ENCODE assay signal across 10 cellular contexts in the genomic region with DNA sequence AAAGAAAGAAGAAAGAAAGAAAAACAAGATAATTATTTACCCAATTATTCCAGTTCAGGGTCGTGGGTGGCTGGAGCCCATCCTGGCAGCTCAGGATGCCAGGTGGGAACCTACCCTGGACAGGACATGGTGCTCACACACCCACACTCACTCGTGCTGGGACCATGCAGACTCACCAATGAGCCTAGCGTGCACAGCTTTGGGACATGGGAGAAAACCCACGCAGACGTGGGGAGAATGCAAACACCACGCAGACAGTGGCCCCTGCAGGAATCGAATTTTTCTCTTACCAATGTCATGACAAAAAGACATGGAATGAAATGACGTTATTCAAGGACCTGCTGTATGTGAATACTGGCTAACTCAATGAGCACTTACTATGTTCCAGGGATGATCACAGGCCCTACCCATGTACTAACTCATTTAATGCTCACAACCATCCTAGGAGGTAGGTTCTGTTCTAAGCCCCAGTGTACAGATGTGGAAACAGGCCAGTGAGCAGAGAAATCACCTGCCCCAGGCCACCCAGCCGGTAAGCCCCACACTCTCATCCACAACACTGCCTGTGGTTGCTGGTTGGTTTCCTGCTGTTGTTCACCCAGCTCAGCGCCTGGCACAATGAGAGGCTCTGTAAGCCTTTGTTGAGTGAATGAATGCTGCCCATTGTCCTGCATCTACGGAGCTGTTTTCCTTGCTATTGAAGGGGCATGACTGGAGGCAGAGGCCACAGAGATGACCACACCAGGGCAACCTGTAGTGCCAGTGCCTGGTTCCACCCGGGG. TPM values are rescaled to one million over a fixed set of nuclear protein-coding genes. Genes with fewer than 3 reads are reported as not detected.
DNase-seq lines count a peak whose midpoint lies in the region; ATAC-seq lines count a peak whose summit lies in the region.
"Had no signal": no experiment of that assay in that cellular context is flagged by ENCODE, and none has a peak within 500 bp of the region (broad histone marks: within the 10 kb centered on the region; RNA-seq: fewer than 3 reads in every experiment).

No MANE protein-coding gene starts in this region.

- DNase-seq in activated T-cell treated with anti-CD3 and anti-CD28 coated beads, Interleukin-2, amount 50 U/mL, for 4 hours: peak; percentile 26
- no peak for DNase-seq in activated T-cell treated with anti-CD3 and anti-CD28 coated beads for 4 hours
- peak; percentile 41 for DNase-seq in activated CD4-positive, alpha-beta T cell treated with anti-CD3 and anti-CD28 coated beads, Interleukin-2, amount 50 U/mL, for 1 hour
- DNase-seq in foreskin melanocyte: peak; percentile 64
- peak; percentile 94 for DNase-seq in superior temporal gyrus (ENCODE audit: extremely low spot score)
- DNase-seq in NCI-H2196 treated with DMSO at 0.1 percent for 48 hours (lab: John Stamatoyannopoulos, UW; ENCODE audit: unreplicated experiment): no peak
- DNase-seq in NCI-H226: no peak
- no peak for DNase-seq in NCI-H146 (lab: John Stamatoyannopoulos, UW)
- DNase-seq: NCI-H446 had no signal

- H3K4me1 Mint-ChIP-seq in activated T-cell treated with anti-CD3 and anti-CD28 coated beads, Interleukin-2, amount 50 U/mL, for 4 hours (ENCODE audit: low read depth): peaks cover 25% of the 10 kb centered on the region

- no peaks in the 10 kb centered on the region for H3K9me3 Mint-ChIP-seq in activated T-cell treated with anti-CD3 and anti-CD28 coated beads, Interleukin-2, amount 50 U/mL, for 4 hours
- H3K9me3 Mint-ChIP-seq: activated naive CD4-positive, alpha-beta T cell treated with anti-CD3 and anti-CD28 coated beads, Interleukin-2, amount 50 U/mL, for 24 hours had no signal

- H3K36me3 Mint-ChIP-seq in activated T-cell treated with anti-CD3 and anti-CD28 coated beads, Interleukin-2, amount 50 U/mL, for 4 hours (ENCODE audit: insufficient read depth): no peaks in the 10 kb centered on the region
- H3K36me3 Mint-ChIP-seq: activated naive CD4-positive, alpha-beta T cell treated with anti-CD3 and anti-CD28 coated beads, Interleukin-2, amount 50 U/mL, for 24 hours had no signal

- no peak overlapping the region for H3K4me3 Mint-ChIP-seq in activated T-cell treated with anti-CD3 and anti-CD28 coated beads, Interleukin-2, amount 50 U/mL, for 4 hours
- H3K4me3 Mint-ChIP-seq: activated naive CD4-positive, alpha-beta T cell treated with anti-CD3 and anti-CD28 coated beads, Interleukin-2, amount 50 U/mL, for 24 hours had no signal

- H3K27me3 Mint-ChIP-seq in activated T-cell treated with anti-CD3 and anti-CD28 coated beads, Interleukin-2, amount 50 U/mL, for 4 hours (ENCODE audit: low read depth): peaks cover 2% of the 10 kb centered on the region
- H3K27me3 Mint-ChIP-seq: activated naive CD4-positive, alpha-beta T cell treated with anti-CD3 and anti-CD28 coated beads, Interleukin-2, amount 50 U/mL, for 24 hours had no signal

- peak; percentile 48 to 62 for ATAC-seq in activated T-cell treated with anti-CD3 and anti-CD28 coated beads, Interleukin-2, amount 50 U/mL, for 4 hours

RNA-seq across cellular contexts. Expression of gene PI16, which starts 6.8 kb away (rescaled TPM):
- not detected for total RNA-seq in activated T-cell treated with anti-CD3 and anti-CD28 coated beads, Interleukin-2, amount 50 U/mL, for 4 hours

RNA-seq across cellular contexts. Expression of gene MTCH1, which starts 38.2 kb away (rescaled TPM):
- 100 to 1,000 TPM; 100 to 104 (median 104) TPM for total RNA-seq in activated T-cell treated with anti-CD3 and anti-CD28 coated beads, Interleukin-2, amount 50 U/mL, for 4 hours

RNA-seq across cellular contexts. Expression of gene FGD2, which starts 57.7 kb away (rescaled TPM):
- total RNA-seq in activated T-cell treated with anti-CD3 and anti-CD28 coated beads, Interleukin-2, amount 50 U/mL, for 4 hours: 1 to 10 TPM in 2 of 3 donors, under 1 TPM in 1; 0.87 to 1.5 (median 1.1) TPM

Comparison
In these comparisons a context has a peak if more than half of its experiments do, and no peak if none do; other contexts are left out.
1. DNase-seq: peak in activated T-cell treated with anti-CD3 and anti-CD28 coated beads, Interleukin-2, amount 50 U/mL, for 4 hours (single experiment), activated CD4-positive, alpha-beta T cell treated with anti-CD3 and anti-CD28 coated beads, Interleukin-2, amount 50 U/mL, for 1 hour (single experiment), foreskin melanocyte (single experiment) and superior temporal gyrus (single experiment); none in activated T-cell treated with anti-CD3 and anti-CD28 coated beads for 4 hours (single experiment), NCI-H2196 treated with DMSO at 0.1 percent for 48 hours (single experiment), NCI-H226 (single experiment) and NCI-H146 (single experiment).